In the genomic region with DNA sequence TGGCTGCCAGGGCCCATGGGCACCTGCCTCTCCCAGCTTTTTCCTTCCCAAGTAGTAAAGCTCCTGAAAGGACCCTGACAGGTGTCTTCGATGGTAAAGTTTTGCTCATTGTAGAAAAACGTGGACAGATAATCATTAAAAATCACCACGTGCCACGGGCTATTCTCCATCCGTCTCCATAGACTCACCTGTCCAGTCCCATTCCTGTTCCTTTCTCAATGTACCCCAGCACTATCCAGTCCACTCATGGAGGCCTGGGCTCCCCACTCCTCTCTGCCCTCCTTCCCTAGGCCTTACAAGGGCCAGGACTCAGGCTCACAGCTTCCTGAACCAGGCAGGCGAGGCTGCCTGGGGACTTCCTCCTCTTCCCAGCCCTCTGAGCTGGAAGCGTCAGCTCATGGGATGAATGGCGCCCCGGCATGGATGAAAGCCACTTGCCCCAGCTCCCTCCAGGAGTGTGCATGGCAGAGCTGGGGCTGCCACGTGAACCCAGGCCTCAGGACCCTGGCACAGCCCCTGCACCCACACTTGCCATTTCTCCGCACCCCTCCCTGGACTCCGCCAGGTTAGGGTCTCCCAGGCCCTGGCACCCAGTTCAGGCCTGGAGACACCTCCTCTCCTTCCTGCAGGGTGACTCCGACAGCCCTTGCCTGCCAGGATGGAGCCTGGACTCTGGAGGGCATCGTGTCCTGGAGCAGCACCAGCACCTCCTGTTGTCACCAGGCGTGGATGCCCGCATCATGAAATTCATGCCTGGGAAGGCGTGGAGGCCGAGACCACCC, we compare ENCODE assay signal across 24 cellular contexts. TPM values are rescaled to one million over a fixed set of nuclear protein-coding genes. Genes with fewer than 3 reads are reported as not detected.
DNase-seq lines count a peak whose midpoint lies in the region; ATAC-seq, FAIRE-seq and TF ChIP-seq lines count a peak whose summit lies in the region.
"Had no signal": no experiment of that assay in that cellular context is flagged by ENCODE, and none has a peak within 500 bp of the region (broad histone marks: within the 10 kb centered on the region; RNA-seq: fewer than 3 reads in every experiment).

No MANE protein-coding gene starts in this region.

- H3K9me3 Mint-ChIP-seq in HFFc6: peaks cover 10% of the 10 kb centered on the region; the same call in 1 of the 2 replicates
- H3K9me3 Mint-ChIP-seq in nephron progenitor cell: no peaks in the 10 kb centered on the region
- H3K9me3 Mint-ChIP-seq in activated CD8-positive, alpha-beta memory T cell treated with anti-CD3 and anti-CD28 coated beads, Interleukin-2, amount 10 ng/mL, durations not matched to agents 7 days and 5 days (ENCODE audit: low read depth): no peaks in the 10 kb centered on the region
- H3K9me3 Mint-ChIP-seq: activated naive CD4-positive, alpha-beta T cell treated with anti-CD3 and anti-CD28 coated beads, Interleukin-2, amount 50 U/mL, for 24 hours; CD4-positive, CD25-positive, alpha-beta regulatory T cell; stimulated activated effector memory CD8-positive, alpha-beta T cell treated with anti-CD3 and anti-CD28 coated beads, Interleukin-12 subunit alpha, Interleukin-12 subunit beta, amount 100 ng/mL, for 72 hours had no signal

- H3K27ac ChIP-seq in A549 (no peak overlapping the region), colonic mucosa (no peak overlapping the region)
- H3K27ac ChIP-seq: ascending aorta, ovary had no signal

- intact Hi-C loops in colonic mucosa (cut with DNase I): no loop called here

- CTCF ChIA-PET in A549 (lab: Yijun Ruan, JAX): interaction anchor here (0.9 to 14.6 kb wide), 5 partner anchors 11 to 184 kb away, joined by 3 to 171 read pairs (median 4); no protein-coding TSS in a partner anchor
- CTCF ChIA-PET in activated CD8-positive, alpha-beta memory T cell treated with anti-CD3 and anti-CD28 coated beads, Interleukin-2, amount 10 ng/mL, durations not matched to agents 7 days and 5 days (lab: Charles Lee): no interaction called here

- H3K36me3 ChIP-seq in colonic mucosa: peaks cover 9% of the 10 kb centered on the region
- H3K36me3 ChIP-seq: ovary had no signal

- no peak for TF ChIP-seq RAD21 in A549 (conservative IDR thresholded peaks at IDR 0.05 in 1 of 2, IDR thresholded peaks at IDR 0.05 in 1 of 2)

- H3K4me3 ChIP-seq in A549 (no peak overlapping the region), colonic mucosa (no peak overlapping the region)
- H3K4me3 ChIP-seq: ascending aorta, HAP-1, ovary had no signal

- H3K4me1 Mint-ChIP-seq in HFFc6 (ENCODE audit: low read depth): peaks cover 17% of the 10 kb centered on the region
- H3K4me1 Mint-ChIP-seq in nephron progenitor cell: peaks cover 8% of the 10 kb centered on the region
- no peaks in the 10 kb centered on the region for H3K4me1 Mint-ChIP-seq in activated CD8-positive, alpha-beta memory T cell treated with anti-CD3 and anti-CD28 coated beads, Interleukin-2, amount 10 ng/mL, durations not matched to agents 7 days and 5 days
- H3K4me1 Mint-ChIP-seq: activated CD4-positive, alpha-beta T cell treated with anti-CD3 and anti-CD28 coated beads for 36 hours; activated naive CD4-positive, alpha-beta T cell treated with anti-CD3 and anti-CD28 coated beads, Interleukin-2, amount 50 U/mL, for 24 hours; CD4-positive, CD25-positive, alpha-beta regulatory T cell; stimulated activated effector memory CD8-positive, alpha-beta T cell treated with anti-CD3 and anti-CD28 coated beads, Interleukin-12 subunit alpha, Interleukin-12 subunit beta, amount 100 ng/mL, for 72 hours had no signal

- TF ChIP-seq POLR2A in A549 (IDR thresholded peaks at IDR 0.05; ENCODE audit: low read length): no peak

- FAIRE-seq in A549 (lab: Jason Lieb, UNC): no peak

- 91% methylated on average over 16 of the region's 18 CpGs for WGBS in A549 (ENCODE audit: missing lambda C conversion rate)

- DNase-seq in A549 (ENCODE audit: low read depth in 1 of 2, low spot score in 1 of 2) (no peak), HFFc6 (no peak), colonic mucosa (peak; percentile 17), nephron progenitor cell (no peak), NCI-H1417 (lab: John Stamatoyannopoulos, UW) (no peak), DMS153 (lab: John Stamatoyannopoulos, UW) (no peak)
- no peak for DNase-seq in activated CD8-positive, alpha-beta memory T cell treated with anti-CD3 and anti-CD28 coated beads, Interleukin-2, amount 10 ng/mL, durations not matched to agents 7 days and 5 days
- DNase-seq: activated CD4-positive, alpha-beta T cell treated with anti-CD3 and anti-CD28 coated beads for 36 hours; CD4-positive, CD25-positive, alpha-beta regulatory T cell; DMS79 treated with DMSO at 0.1 percent for 48 hours; effector memory CD4-positive, alpha-beta T cell; NCI-H1436; NCI-H524 treated with DMSO at 0.1 percent for 48 hours; ovary had no signal

- H3K4me1 ChIP-seq in A549: no peaks in the 10 kb centered on the region
- H3K4me1 ChIP-seq in colonic mucosa: no peaks in the 10 kb centered on the region
- H3K4me1 ChIP-seq: ascending aorta, HAP-1 had no signal

- H3K9me3 ChIP-seq in A549: no peaks in the 10 kb centered on the region
- H3K9me3 ChIP-seq in colonic mucosa: no peaks in the 10 kb centered on the region
- H3K9me3 ChIP-seq: ascending aorta, HAP-1, ovary had no signal

- H3K36me3 Mint-ChIP-seq in HFFc6 (ENCODE audit: low read depth) (peaks cover 15% of the 10 kb centered on the region), nephron progenitor cell (ENCODE audit: low read depth) (peaks cover 16% of the 10 kb centered on the region)
- H3K36me3 Mint-ChIP-seq in activated CD8-positive, alpha-beta memory T cell treated with anti-CD3 and anti-CD28 coated beads, Interleukin-2, amount 10 ng/mL, durations not matched to agents 7 days and 5 days: no peaks in the 10 kb centered on the region
- H3K36me3 Mint-ChIP-seq: activated naive CD4-positive, alpha-beta T cell treated with anti-CD3 and anti-CD28 coated beads, Interleukin-2, amount 50 U/mL, for 24 hours; CD4-positive, CD25-positive, alpha-beta regulatory T cell; stimulated activated effector memory CD8-positive, alpha-beta T cell treated with anti-CD3 and anti-CD28 coated beads, Interleukin-12 subunit alpha, Interleukin-12 subunit beta, amount 100 ng/mL, for 72 hours had no signal

- TF ChIP-seq EP300 in A549 (IDR thresholded peaks at IDR 0.05): no peak

- peak overlapping the region; percentile 14 for H3K27ac Mint-ChIP-seq in HFFc6
- peak overlapping the region; percentile 23 for H3K27ac Mint-ChIP-seq in nephron progenitor cell
- H3K27ac Mint-ChIP-seq in activated CD8-positive, alpha-beta memory T cell treated with anti-CD3 and anti-CD28 coated beads, Interleukin-2, amount 10 ng/mL, durations not matched to agents 7 days and 5 days: no peak overlapping the region
- H3K27ac Mint-ChIP-seq: activated CD4-positive, alpha-beta T cell treated with anti-CD3 and anti-CD28 coated beads for 36 hours; activated naive CD4-positive, alpha-beta T cell treated with anti-CD3 and anti-CD28 coated beads, Interleukin-2, amount 50 U/mL, for 24 hours; CD4-positive, CD25-positive, alpha-beta regulatory T cell; stimulated activated effector memory CD8-positive, alpha-beta T cell treated with anti-CD3 and anti-CD28 coated beads, Interleukin-12 subunit alpha, Interleukin-12 subunit beta, amount 100 ng/mL, for 72 hours had no signal

- H3K9ac ChIP-seq in colonic mucosa (ENCODE audit: low read depth in 2 of 2, low read length in 2 of 2): no peak overlapping the region

- ATAC-seq in A549: peak; percentile 6 to 10; a peak in 3 of 6 replicates
- no peak for ATAC-seq in HG03196 (IDR thresholded peaks at IDR 0.05; ENCODE audit: unreplicated experiment)
- ATAC-seq in activated CD8-positive, alpha-beta memory T cell treated with anti-CD3 and anti-CD28 coated beads, Interleukin-2, amount 10 ng/mL, durations not matched to agents 7 days and 5 days: no peak
- ATAC-seq: activated CD4-positive, alpha-beta T cell treated with anti-CD3 and anti-CD28 coated beads for 36 hours; stimulated activated effector memory CD8-positive, alpha-beta T cell treated with anti-CD3 and anti-CD28 coated beads, Interleukin-12 subunit alpha, Interleukin-12 subunit beta, amount 100 ng/mL, for 72 hours had no signal

- H3K4me3 Mint-ChIP-seq in HFFc6 (peak overlapping the region; percentile 13; the same call in 1 of the 2 replicates), nephron progenitor cell (no peak overlapping the region)
- no peak overlapping the region for H3K4me3 Mint-ChIP-seq in activated CD8-positive, alpha-beta memory T cell treated with anti-CD3 and anti-CD28 coated beads, Interleukin-2, amount 10 ng/mL, durations not matched to agents 7 days and 5 days
- H3K4me3 Mint-ChIP-seq: activated CD4-positive, alpha-beta T cell treated with anti-CD3 and anti-CD28 coated beads for 36 hours; activated naive CD4-positive, alpha-beta T cell treated with anti-CD3 and anti-CD28 coated beads, Interleukin-2, amount 50 U/mL, for 24 hours; CD4-positive, CD25-positive, alpha-beta regulatory T cell; stimulated activated effector memory CD8-positive, alpha-beta T cell treated with anti-CD3 and anti-CD28 coated beads, Interleukin-12 subunit alpha, Interleukin-12 subunit beta, amount 100 ng/mL, for 72 hours had no signal

- no peak overlapping the region for H3K4me2 ChIP-seq in A549

- POLR2A ChIA-PET in A549 (lab: Yijun Ruan, JAX): no interaction called here

- no peaks in the 10 kb centered on the region for H3K27me3 ChIP-seq in colonic mucosa
- H3K27me3 ChIP-seq: ascending aorta, ovary had no signal

- TF ChIP-seq CTCF in A549 (IDR thresholded peaks at IDR 0.05) (no peak), HFFc6 (IDR thresholded peaks at IDR 0.05) (no peak), colonic mucosa (IDR thresholded peaks at IDR 0.05) (no peak), nephron progenitor cell (IDR thresholded peaks at IDR 0.05) (no peak)

- H3K27me3 Mint-ChIP-seq in HFFc6 (ENCODE audit: insufficient read depth): peaks cover 37% of the 10 kb centered on the region
- H3K27me3 Mint-ChIP-seq in nephron progenitor cell (ENCODE audit: low read depth, poor library complexity): no peaks in the 10 kb centered on the region
- peaks cover 5% of the 10 kb centered on the region for H3K27me3 Mint-ChIP-seq in activated CD8-positive, alpha-beta memory T cell treated with anti-CD3 and anti-CD28 coated beads, Interleukin-2, amount 10 ng/mL, durations not matched to agents 7 days and 5 days
- H3K27me3 Mint-ChIP-seq: activated naive CD4-positive, alpha-beta T cell treated with anti-CD3 and anti-CD28 coated beads, Interleukin-2, amount 50 U/mL, for 24 hours; CD4-positive, CD25-positive, alpha-beta regulatory T cell had no signal

RNA-seq across cellular contexts. Expression of a gene that starts 8.8 kb away (rescaled TPM):
- polyA plus RNA-seq in A549 (2011; rRNA removed) (not detected in 2 replicates), A549 (2017; fragmentation: RNase III; extraction: RNeasy Plus Mini Kit Qiagen cat#74134 plus additional on column Dnase treatment) (not detected in 3 replicates)
- polyA plus RNA-seq in A549 (2012; cell fraction: cytosol; rRNA removed): not detected in 2 replicates
- 0.06 TPM in 1 of 2 replicates, not detected in the other for polyA plus RNA-seq in A549 (2012; cell fraction: nucleus; rRNA removed)
- polyA minus RNA-seq in A549 (2011; rRNA and poly(A)+ RNA removed): not detected in 2 replicates
- not detected for total RNA-seq in HFFc6 (2021; fragmentation: NEBNext Ultra II Directional; extraction: Animal tissue kit (Norgen Biotek cat#: 25700))
- 10 to 100 TPM in 1 of 2 donors, not detected in 1; 19.1 TPM for total RNA-seq in colonic mucosa
- total RNA-seq in activated CD8-positive, alpha-beta memory T cell treated with anti-CD3 and anti-CD28 coated beads, Interleukin-2, amount 10 ng/mL, durations not matched to agents 7 days and 5 days: not detected
- total RNA-seq: activated CD4-positive, alpha-beta T cell treated with anti-CD3 and anti-CD28 coated beads for 36 hours; ascending aorta; CD4-positive, CD25-positive, alpha-beta regulatory T cell; chondrocyte; glomerular endothelial cell; liver; temporal lobe had no signal
- polyA plus RNA-seq: AG04450; CD4-positive, CD25-positive, alpha-beta regulatory T cell; liver; ovary had no signal

RNA-seq across cellular contexts. Expression of a gene that starts 20.6 kb away (rescaled TPM):
- polyA plus RNA-seq in A549 (2011; rRNA removed) (not detected in 2 replicates), A549 (2017; fragmentation: RNase III; extraction: RNeasy Plus Mini Kit Qiagen cat#74134 plus additional on column Dnase treatment) (not detected in 3 replicates)
- not detected in 2 replicates for polyA plus RNA-seq in A549 (2012; cell fraction: cytosol; rRNA removed)
- not detected in 2 replicates for polyA plus RNA-seq in A549 (2012; cell fraction: nucleus; rRNA removed)
- not detected in 2 replicates for polyA minus RNA-seq in A549 (2011; rRNA and poly(A)+ RNA removed)
- not detected for total RNA-seq in HFFc6 (2021; fragmentation: NEBNext Ultra II Directional; extraction: Animal tissue kit (Norgen Biotek cat#: 25700))
- 10 to 100 TPM in 1 of 2 donors, not detected in 1; 29.1 TPM for total RNA-seq in colonic mucosa
- not detected for total RNA-seq in activated CD8-positive, alpha-beta memory T cell treated with anti-CD3 and anti-CD28 coated beads, Interleukin-2, amount 10 ng/mL, durations not matched to agents 7 days and 5 days
- total RNA-seq: activated CD4-positive, alpha-beta T cell treated with anti-CD3 and anti-CD28 coated beads for 36 hours; ascending aorta; CD4-positive, CD25-positive, alpha-beta regulatory T cell; chondrocyte; glomerular endothelial cell; temporal lobe had no signal
- polyA plus RNA-seq: AG04450; CD4-positive, CD25-positive, alpha-beta regulatory T cell had no signal

RNA-seq across cellular contexts. Expression of a gene that starts 23.9 kb away (rescaled TPM):
- polyA plus RNA-seq in A549 (2011; rRNA removed) (8.3 and 10.2 TPM in 2 replicates), A549 (2017; fragmentation: RNase III; extraction: RNeasy Plus Mini Kit Qiagen cat#74134 plus additional on column Dnase treatment) (34.2 to 35.9 TPM (median 35.8 TPM) in 3 replicates)
- 35.4 and 50.7 TPM in 2 replicates for polyA plus RNA-seq in A549 (2012; cell fraction: cytosol; rRNA removed)
- 81.8 and 122 TPM in 2 replicates for polyA plus RNA-seq in A549 (2012; cell fraction: nucleus; rRNA removed)
- 12.3 and 12.9 TPM in 2 replicates for polyA minus RNA-seq in A549 (2011; rRNA and poly(A)+ RNA removed)
- 100 to 1,000 TPM; 126 to 148 (median 130) TPM for total RNA-seq in HFFc6 (2021; fragmentation: NEBNext Ultra II Directional; extraction: Animal tissue kit (Norgen Biotek cat#: 25700))
- 100 to 1,000 TPM; 110 to 130 TPM for total RNA-seq in colonic mucosa
- under 1 TPM in 1 of 2 experiments, not detected in 1; 0.19 TPM for total RNA-seq in activated CD8-positive, alpha-beta memory T cell treated with anti-CD3 and anti-CD28 coated beads, Interleukin-2, amount 10 ng/mL, durations not matched to agents 7 days and 5 days

Comparison
In these comparisons a context has a peak if more than half of its experiments do, and no peak if none do; other contexts are left out.
1. ATAC-seq: peak in A549 (2 of 2); none in HG03196 (single experiment) and activated CD8-positive, alpha-beta memory T cell treated with anti-CD3 and anti-CD28 coated beads, Interleukin-2, amount 10 ng/mL, durations not matched to agents 7 days and 5 days (single experiment).
2. RNA of a gene that starts 23.9 kb away (total RNA-seq): 110 to 130 TPM in colonic mucosa and 126 to 148 TPM in HFFc6; 0.19 TPM in activated CD8-positive, alpha-beta memory T cell treated with anti-CD3 and anti-CD28 coated beads, Interleukin-2, amount 10 ng/mL, durations not matched to agents 7 days and 5 days; every median in the first group is over 10 times any median in the second.